ENCODE assay signal across 28 cellular contexts in the genomic region with DNA sequence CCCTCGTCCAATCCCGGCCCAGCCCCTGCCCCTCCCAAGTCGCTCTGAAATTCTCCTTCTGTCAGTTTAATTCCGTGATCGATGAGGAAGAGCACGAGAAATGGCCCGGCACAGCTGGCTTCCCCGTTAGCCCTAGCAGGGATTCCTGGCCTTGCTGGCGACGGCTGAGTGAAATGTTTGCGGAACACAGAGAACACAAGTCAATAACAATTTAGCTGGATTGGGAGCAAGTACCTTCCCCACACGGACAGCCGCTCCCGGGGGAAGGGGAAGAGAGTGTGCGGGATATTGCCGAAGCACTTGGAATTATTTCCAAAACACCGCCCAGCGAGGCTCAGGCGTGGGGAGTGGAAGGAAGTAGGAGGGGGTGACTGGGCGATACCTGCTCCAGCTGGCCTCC.
A peak's percentile ranks its signal among the peaks of the same experiment; 100 is the strongest.
DNase-seq lines count a peak whose midpoint lies in the region; ATAC-seq and TF ChIP-seq lines count a peak whose summit lies in the region.
"Had no signal": no experiment of that assay in that cellular context is flagged by ENCODE, and none has a peak within 500 bp of the region (broad histone marks: within the 10 kb centered on the region; RNA-seq: fewer than 3 reads in every experiment).

No MANE protein-coding gene starts in this region.

- no peak overlapping the region for H3K4me3 ChIP-seq in SK-N-SH (ENCODE audit: low read depth in 2 of 2, low read length in 1 of 2)
- H3K4me3 ChIP-seq in GM23248: no peak overlapping the region
- H3K4me3 ChIP-seq: BLaER1 treated with 17β-estradiol and CSF1 and Interleukin-3, amounts not matched to agents 10 nM and 100 nM; coronary artery; esophagus squamous epithelium; gastrocnemius medialis; Peyer's patch; psoas muscle; uterus had no signal

- H3K9ac ChIP-seq in SK-N-SH: no peak overlapping the region
- no peak overlapping the region for H3K9ac ChIP-seq in GM23248
- H3K9ac ChIP-seq: BLaER1 treated with 17β-estradiol and CSF1 and Interleukin-3, amounts not matched to agents 10 nM and 100 nM had no signal

- peaks cover 0 to 5% of the 10 kb centered on the region in 2 experiments; a peak in 1 of 4 replicates for H3K4me1 ChIP-seq in SK-N-SH (ENCODE audit: control insufficient read depth in 1 of 2, insufficient read depth in 2 of 2, low read depth in 1 of 2, low read length in 1 of 2)
- no peaks in the 10 kb centered on the region for H3K4me1 ChIP-seq in GM23248 (ENCODE audit: insufficient read depth)
- H3K4me1 ChIP-seq: Caco-2, esophagus squamous epithelium, gastrocnemius medialis, Peyer's patch, psoas muscle had no signal

- H3K4me2 ChIP-seq in SK-N-SH: peak overlapping the region; percentile 40
- H3K4me2 ChIP-seq in GM23248 (ENCODE audit: unreplicated experiment): no peak overlapping the region
- H3K4me2 ChIP-seq: BLaER1 treated with 17β-estradiol and CSF1 and Interleukin-3, amounts not matched to agents 10 nM and 100 nM had no signal

- no peaks in the 10 kb centered on the region for H3K9me3 ChIP-seq in SK-N-SH
- no peaks in the 10 kb centered on the region for H3K9me3 ChIP-seq in GM23248 (ENCODE audit: low read depth)
- H3K9me3 ChIP-seq: BLaER1 treated with 17β-estradiol and CSF1 and Interleukin-3, amounts not matched to agents 10 nM and 100 nM; Caco-2; esophagus squamous epithelium; gastrocnemius medialis; Peyer's patch; psoas muscle; uterus had no signal

- CTCF ChIA-PET in SK-N-SH (lab: Yijun Ruan, JAX): interaction anchor here (0.7 to 1.4 kb wide), 3 partner anchors 12 to 656 kb away, joined by 3 read pairs; no protein-coding TSS in a partner anchor

- no peaks in the 10 kb centered on the region for H3K79me2 ChIP-seq in SK-N-SH (ENCODE audit: insufficient read depth)
- no peaks in the 10 kb centered on the region for H3K79me2 ChIP-seq in GM23248 (ENCODE audit: insufficient read depth)

- ATAC-seq in SK-N-SH treated with all-trans-retinoic acid at 6 μM for 48 hours: no peak
- ATAC-seq in central memory CD8-positive, alpha-beta T cell (replicated peaks; ENCODE audit: extremely low read depth, poor library complexity, severe bottlenecking): no peak
- ATAC-seq: activated T-cell treated with anti-CD3 and anti-CD28 coated beads, Interleukin-2, amount 50 U/mL, for 4 hours; gastrocnemius medialis; left ventricle myocardium superior; psoas muscle had no signal

- peak overlapping the region in 1 of 2 experiments; percentile 3; a peak in 1 of 4 replicates for H3K27ac ChIP-seq in SK-N-SH (ENCODE audit: low read depth in 2 of 2, low read length in 1 of 2)
- no peak overlapping the region for H3K27ac ChIP-seq in GM23248
- H3K27ac ChIP-seq: BLaER1 treated with 17β-estradiol and CSF1 and Interleukin-3, amounts not matched to agents 10 nM and 100 nM; coronary artery; esophagus squamous epithelium; gastrocnemius medialis; HL-60; Peyer's patch; psoas muscle; uterus had no signal

- TF ChIP-seq RAD21 in SK-N-SH (IDR thresholded peaks at IDR 0.05; ENCODE audit: low read length): no peak

- H3K9me2 ChIP-seq in SK-N-SH (no peaks in the 10 kb centered on the region), GM23248 (ENCODE audit: insufficient read depth) (no peaks in the 10 kb centered on the region)

- H2AFZ ChIP-seq in SK-N-SH (ENCODE audit: low read depth) (no peak overlapping the region), GM23248 (no peak overlapping the region)

- H4K20me1 ChIP-seq in SK-N-SH (ENCODE audit: insufficient read depth) (peaks cover 25% of the 10 kb centered on the region), GM23248 (ENCODE audit: insufficient read depth) (no peaks in the 10 kb centered on the region)

- no peaks in the 10 kb centered on the region for H3K27me3 Mint-ChIP-seq in central memory CD8-positive, alpha-beta T cell
- H3K27me3 Mint-ChIP-seq in nephron progenitor cell (ENCODE audit: low read depth, poor library complexity) (peaks cover 4% of the 10 kb centered on the region), mesothelial cell of epicardium (ENCODE audit: low read depth) (no peaks in the 10 kb centered on the region)

- TF ChIP-seq CTCF in SK-N-SH (IDR thresholded peaks at IDR 0.05) (no peak), nephron progenitor cell (IDR thresholded peaks at IDR 0.05) (no peak), mesothelial cell of epicardium (IDR thresholded peaks at IDR 0.05; ENCODE audit: unreplicated experiment) (no peak)

- POLR2A ChIA-PET in SK-N-SH (lab: Yijun Ruan, JAX): no interaction called here

- H3K4me3 Mint-ChIP-seq in central memory CD8-positive, alpha-beta T cell: no peak overlapping the region
- H3K4me3 Mint-ChIP-seq in nephron progenitor cell (peak overlapping the region; percentile 35), mesothelial cell of epicardium (no peak overlapping the region)
- H3K4me3 Mint-ChIP-seq: activated T-cell treated with anti-CD3 and anti-CD28 coated beads, Interleukin-2, amount 50 U/mL, for 4 hours; neural crest cell; T-helper 1 cell treated with Interleukin-12 subunit alpha and Interleukin-12 subunit beta and Interleukin-4 antibody, amounts not matched to agents 30 μg/mL and 1 μg/mL, for 36 hours had no signal

- no peak for TF ChIP-seq EP300 in SK-N-SH (IDR thresholded peaks at IDR 0.05; ENCODE audit: borderline replicate concordance in 1 of 2, low read depth in 1 of 2, low read length in 1 of 2)

- 93% methylated on average over 20 of the region's 20 CpGs for WGBS in SK-N-SH (ENCODE audit: low lambda C conversion rate)
- 85 to 87% methylated on average over 19 to 20 of the region's 20 CpGs for WGBS in GM23248 (ENCODE audit: low coverage in 1 of 2, low lambda C conversion rate in 2 of 2, missing lambda C conversion rate in 2 of 2), 2 experiments

- DNase-seq in SK-N-SH (no peak), nephron progenitor cell (peak; percentile 32), G401 (ENCODE audit: low spot score) (no peak), GM23248 (no peak), nucleus accumbens (lab: John Stamatoyannopoulos, UW) (no peak), mesothelial cell of epicardium (ENCODE audit: low spot score in 2 of 2, unreplicated experiment in 2 of 2) (no peak)
- no peak for DNase-seq in central memory CD8-positive, alpha-beta T cell (ENCODE audit: low spot score in 2 of 2)
- DNase-seq: ACHN; activated CD4-positive, alpha-beta T cell treated with anti-CD3 and anti-CD28 coated beads for 48 hours; activated naive CD4-positive, alpha-beta T cell; activated T-cell treated with anti-CD3 and anti-CD28 coated beads, Interleukin-2, amount 50 U/mL, for 4 hours; Caco-2; DMS79 treated with DMSO at 0.1 percent for 48 hours; esophagus squamous epithelium; gastrocnemius medialis; H7; left ventricle myocardium superior; midbrain; NCI-H2029; Peyer's patch; psoas muscle; uterus had no signal

- in situ Hi-C loops in G401 (cut with HindIII; ENCODE audit: low sequenced_read_pairs): no loop called here
- in situ Hi-C loops in GM23248 (cut with MboI): no loop called here

- H3K36me3 ChIP-seq in SK-N-SH (replicated peaks in 1 of 2; ENCODE audit: control insufficient read depth in 1 of 2, insufficient read depth in 2 of 2, low read length in 1 of 2) (no peaks in the 10 kb centered on the region), GM23248 (ENCODE audit: low read depth) (no peaks in the 10 kb centered on the region)
- H3K36me3 ChIP-seq: gastrocnemius medialis, Peyer's patch, uterus had no signal

- H3K36me3 Mint-ChIP-seq in central memory CD8-positive, alpha-beta T cell (ENCODE audit: insufficient read depth): peaks cover 3% of the 10 kb centered on the region
- no peaks in the 10 kb centered on the region for H3K36me3 Mint-ChIP-seq in nephron progenitor cell (ENCODE audit: low read depth)
- H3K36me3 Mint-ChIP-seq in mesothelial cell of epicardium: no peaks in the 10 kb centered on the region

- H3F3A ChIP-seq in SK-N-SH (replicated peaks; ENCODE audit: insufficient read depth) (no peaks in the 10 kb centered on the region), GM23248 (ENCODE audit: insufficient read depth) (no peaks in the 10 kb centered on the region)

- no peaks in the 10 kb centered on the region for H3K9me3 Mint-ChIP-seq in central memory CD8-positive, alpha-beta T cell
- H3K9me3 Mint-ChIP-seq in nephron progenitor cell (no peaks in the 10 kb centered on the region), mesothelial cell of epicardium (no peaks in the 10 kb centered on the region)
- H3K9me3 Mint-ChIP-seq: activated T-cell treated with anti-CD3 and anti-CD28 coated beads, Interleukin-2, amount 50 U/mL, for 4 hours; neural crest cell; T-helper 1 cell treated with Interleukin-12 subunit alpha and Interleukin-12 subunit beta and Interleukin-4 antibody, amounts not matched to agents 30 μg/mL and 1 μg/mL, for 36 hours had no signal

- peak overlapping the region; percentile 35 for H3K27ac Mint-ChIP-seq in central memory CD8-positive, alpha-beta T cell (ENCODE audit: low read depth)
- H3K27ac Mint-ChIP-seq in nephron progenitor cell: peak overlapping the region; percentile 93
- H3K27ac Mint-ChIP-seq in mesothelial cell of epicardium: no peak overlapping the region
- H3K27ac Mint-ChIP-seq: T-helper 1 cell treated with Interleukin-12 subunit alpha and Interleukin-12 subunit beta and Interleukin-4 antibody, amounts not matched to agents 30 μg/mL and 1 μg/mL, for 36 hours had no signal

- peaks cover 5% of the 10 kb centered on the region for H3K4me1 Mint-ChIP-seq in central memory CD8-positive, alpha-beta T cell
- peaks cover 74% of the 10 kb centered on the region for H3K4me1 Mint-ChIP-seq in nephron progenitor cell
- peaks cover 9% of the 10 kb centered on the region for H3K4me1 Mint-ChIP-seq in mesothelial cell of epicardium

- H3K27me3 ChIP-seq in SK-N-SH (ENCODE audit: insufficient read depth) (no peaks in the 10 kb centered on the region), GM23248 (replicated peaks; ENCODE audit: insufficient read depth) (no peaks in the 10 kb centered on the region)
- H3K27me3 ChIP-seq: BLaER1 treated with 17β-estradiol and CSF1 and Interleukin-3, amounts not matched to agents 10 nM and 100 nM; esophagus squamous epithelium; gastrocnemius medialis; Peyer's patch; uterus had no signal

TF ChIP-seq in SK-N-SH, 30 proteins besides CTCF, POLR2A, EP300 and RAD21 (continues in another document):
- TF ChIP-seq SMC3 (IDR thresholded peaks at IDR 0.05; ENCODE audit: low read depth, low read length) (no peak), CHD2 (IDR thresholded peaks at IDR 0.05; ENCODE audit: low read length, partially characterized antibody) (no peak)

TF ChIP-seq in SK-N-SH treated with all-trans-retinoic acid at 6 μM for 48 hours, 23 proteins besides CTCF, POLR2A, EP300 and RAD21:
- no peak for TF ChIP-seq PPARA (CRISPR knock-in tag; IDR thresholded peaks at IDR 0.05; ENCODE audit: borderline replicate concordance)
